21 cellular contexts compared by ENCODE assay signal in genomic region chr1:162644986-162645314, GRCh38. TPM values are rescaled to one million over a fixed set of nuclear protein-coding genes. Genes with fewer than 3 reads are reported as not detected.
DNase-seq lines count a peak whose midpoint lies in the region; ATAC-seq, FAIRE-seq and TF ChIP-seq lines count a peak whose summit lies in the region.
"Had no signal": no experiment of that assay in that cellular context is flagged by ENCODE, and none has a peak within 500 bp of the region (broad histone marks: within the 10 kb centered on the region; RNA-seq: fewer than 3 reads in every experiment).

No MANE protein-coding gene starts in this region.

- no peaks in the 10 kb centered on the region for H3K9me3 ChIP-seq in A549
- no peaks in the 10 kb centered on the region for H3K9me3 ChIP-seq in K562 (replicated peaks; ENCODE audit: control insufficient read depth, insufficient read depth, low read depth, low read length)
- H3K9me3 ChIP-seq: BLaER1 treated with 17β-estradiol and CSF1 and Interleukin-3, amounts not matched to agents 10 nM and 100 nM; Caco-2 had no signal

- peak overlapping the region; percentile 42; the same call in 1 of the 2 replicates for H3K27ac Mint-ChIP-seq in HFFc6
- no peak overlapping the region for H3K27ac Mint-ChIP-seq in natural killer cell treated with Interleukin-12 subunit alpha and Interleukin-12 subunit beta and Interleukin-15 and Interleukin-18, amount 100 ng/mL, for 72 hours
- H3K27ac Mint-ChIP-seq: B cell; CD4-positive, alpha-beta T cell; CD8-positive, alpha-beta T cell had no signal

- POLR2A ChIA-PET in A549 (lab: Yijun Ruan, JAX): no interaction called here
- POLR2A ChIA-PET in K562 (lab: Yijun Ruan, JAX): no interaction called here

- in situ Hi-C loops in K562 (cut with MboI): no loop called here

- no TSS peak for BruUV-seq in K562 (replicated peaks; lab: Mats Ljungman, UMichigan)

- no peaks in the 10 kb centered on the region for H4K20me1 ChIP-seq in K562 (replicated peaks; ENCODE audit: control insufficient read depth, insufficient read depth, low read length)
- H4K20me1 ChIP-seq: BLaER1 treated with 17β-estradiol and CSF1 and Interleukin-3, amounts not matched to agents 10 nM and 100 nM had no signal

- peaks cover 94% of the 10 kb centered on the region for H3K4me1 Mint-ChIP-seq in HFFc6 (ENCODE audit: low read depth)
- no peaks in the 10 kb centered on the region for H3K4me1 Mint-ChIP-seq in natural killer cell treated with Interleukin-12 subunit alpha and Interleukin-12 subunit beta and Interleukin-15 and Interleukin-18, amount 100 ng/mL, for 72 hours (ENCODE audit: low read depth in 2 of 2)
- H3K4me1 Mint-ChIP-seq: B cell had no signal

- 59% methylated on average over 3 of the region's 3 CpGs for WGBS in A549 (ENCODE audit: missing lambda C conversion rate)
- 45% methylated on average over 3 of the region's 3 CpGs for WGBS in K562 (ENCODE audit: insufficient coverage, low coverage, missing lambda C conversion rate)

- TF ChIP-seq EP300 in A549 (IDR thresholded peaks at IDR 0.05): no peak
- no peak for TF ChIP-seq EP300 in K562 (IDR thresholded peaks at IDR 0.05; ENCODE audit: low read length)

- TF ChIP-seq CTCF in A549 (IDR thresholded peaks at IDR 0.05) (no peak), HFFc6 (IDR thresholded peaks at IDR 0.05) (no peak), K562 (IDR thresholded peaks at IDR 0.05 in 2 of 3, conservative IDR thresholded peaks at IDR 0.05 in 1 of 3; ENCODE audit: insufficient read depth in 2 of 3, low read depth in 1 of 3, low read length in 3 of 3) (no peak)

- no peaks in the 10 kb centered on the region for H3K79me2 ChIP-seq in K562 (ENCODE audit: control insufficient read depth, insufficient read depth, low read length)

- no peaks in the 10 kb centered on the region for H3K4me1 ChIP-seq in A549
- H3K4me1 ChIP-seq in K562 (replicated peaks in 1 of 2; ENCODE audit: control insufficient read depth in 2 of 2, insufficient read depth in 2 of 2, low read length in 2 of 2): peaks cover 0 to 16% of the 10 kb centered on the region in 2 experiments; a peak in 2 of 5 replicates
- H3K4me1 ChIP-seq: BLaER1 treated with 17β-estradiol and CSF1 and Interleukin-3, amounts not matched to agents 10 nM and 100 nM; Caco-2 had no signal

- FAIRE-seq in A549 (lab: Jason Lieb, UNC) (no peak), K562 (lab: Jason Lieb, UNC) (no peak)
- FAIRE-seq: D721Med, G401.6, GM12891, GM19239 had no signal

- H3K9me3 Mint-ChIP-seq in HFFc6: no peaks in the 10 kb centered on the region
- H3K9me3 Mint-ChIP-seq in natural killer cell treated with Interleukin-12 subunit alpha and Interleukin-12 subunit beta and Interleukin-15 and Interleukin-18, amount 100 ng/mL, for 72 hours: no peaks in the 10 kb centered on the region
- H3K9me3 Mint-ChIP-seq: CD4-positive, alpha-beta T cell; CD8-positive, alpha-beta T cell had no signal

- H3K4me3 Mint-ChIP-seq in HFFc6: no peak overlapping the region
- no peak overlapping the region for H3K4me3 Mint-ChIP-seq in natural killer cell treated with Interleukin-12 subunit alpha and Interleukin-12 subunit beta and Interleukin-15 and Interleukin-18, amount 100 ng/mL, for 72 hours
- H3K4me3 Mint-ChIP-seq: B cell; CD4-positive, alpha-beta T cell; CD8-positive, alpha-beta T cell had no signal

- ATAC-seq in A549: no peak
- peak; percentile 43 for ATAC-seq in K562
- no peak for ATAC-seq in natural killer cell treated with Interleukin-12 subunit alpha and Interleukin-12 subunit beta and Interleukin-15 and Interleukin-18, amount 100 ng/mL, for 72 hours
- no peak for ATAC-seq in GM18519 (IDR thresholded peaks at IDR 0.05; ENCODE audit: low FRiP score, unreplicated experiment)
- ATAC-seq: CD8-positive, alpha-beta T cell had no signal

- H3K4me2 ChIP-seq in A549 (no peak overlapping the region), K562 (ENCODE audit: insufficient read depth, low read length) (0 out of 2 replicates have a peak overlapping the region, but pooled peaks have one; percentile 9)
- H3K4me2 ChIP-seq: BLaER1 treated with 17β-estradiol and CSF1 and Interleukin-3, amounts not matched to agents 10 nM and 100 nM had no signal

- H3K4me3 ChIP-seq in A549: no peak overlapping the region
- H3K4me3 ChIP-seq in K562: no peak overlapping the region
- H3K4me3 ChIP-seq: BLaER1 treated with 17β-estradiol and CSF1 and Interleukin-3, amounts not matched to agents 10 nM and 100 nM had no signal

- TF ChIP-seq RAD21 in A549 (conservative IDR thresholded peaks at IDR 0.05 in 1 of 2, IDR thresholded peaks at IDR 0.05 in 1 of 2): no peak
- TF ChIP-seq RAD21 in K562 (CRISPR knock-in tag; conservative IDR thresholded peaks at IDR 0.05 in 1 of 2, IDR thresholded peaks at IDR 0.05 in 1 of 2): no peak

- H3K9me1 ChIP-seq in K562 (ENCODE audit: control insufficient read depth, insufficient read depth, low read length): no peaks in the 10 kb centered on the region

- H3K27me3 Mint-ChIP-seq in HFFc6 (ENCODE audit: insufficient read depth): no peaks in the 10 kb centered on the region
- peaks cover 11 to 13% of the 10 kb centered on the region in 2 donors for H3K27me3 Mint-ChIP-seq in natural killer cell treated with Interleukin-12 subunit alpha and Interleukin-12 subunit beta and Interleukin-15 and Interleukin-18, amount 100 ng/mL, for 72 hours

- H3K27ac ChIP-seq in A549: no peak overlapping the region
- no peak overlapping the region for H3K27ac ChIP-seq in K562 (ENCODE audit: extremely low read depth, low read depth, low read length)
- H3K27ac ChIP-seq: BLaER1 treated with 17β-estradiol and CSF1 and Interleukin-3, amounts not matched to agents 10 nM and 100 nM; C4-2B had no signal

- H3K36me3 Mint-ChIP-seq in HFFc6 (ENCODE audit: low read depth): peaks cover 57% of the 10 kb centered on the region
- no peaks in the 10 kb centered on the region for H3K36me3 Mint-ChIP-seq in natural killer cell treated with Interleukin-12 subunit alpha and Interleukin-12 subunit beta and Interleukin-15 and Interleukin-18, amount 100 ng/mL, for 72 hours
- H3K36me3 Mint-ChIP-seq: CD8-positive, alpha-beta T cell had no signal

- TF ChIP-seq POLR2A in A549 (IDR thresholded peaks at IDR 0.05; ENCODE audit: low read length) (no peak), K562 (conservative IDR thresholded peaks at IDR 0.05) (no peak)

- H3K27me3 ChIP-seq in K562 (ENCODE audit: control insufficient read depth in 2 of 2, insufficient read depth in 2 of 2, low read length in 2 of 2): peaks cover 0 to 3% of the 10 kb centered on the region in 2 experiments; a peak in 2 of 5 replicates
- H3K27me3 ChIP-seq: BLaER1 treated with 17β-estradiol and CSF1 and Interleukin-3, amounts not matched to agents 10 nM and 100 nM had no signal

- no peak overlapping the region for H2AFZ ChIP-seq in K562 (ENCODE audit: low read depth, low read length)

- intact Hi-C loops in K562 (cut with micrococcal nuclease): no loop called here

- H3K9ac ChIP-seq in K562 (ENCODE audit: insufficient read depth in 1 of 2, low read depth in 2 of 2, low read length in 2 of 2): no peak overlapping the region
- H3K9ac ChIP-seq: BLaER1 treated with 17β-estradiol and CSF1 and Interleukin-3, amounts not matched to agents 10 nM and 100 nM had no signal

- DNase-seq in A549 (ENCODE audit: low read depth in 1 of 2, low spot score in 1 of 2) (no peak), HFFc6 (no peak), K562 (ENCODE audit: extremely low read depth in 1 of 4, low spot score in 3 of 4) (no peak), activated gamma-delta T cell treated with Interleukin-2 at 50 U/mL for 16 hours (no peak)
- DNase-seq in natural killer cell treated with Interleukin-12 subunit alpha and Interleukin-12 subunit beta and Interleukin-15 and Interleukin-18, amount 100 ng/mL, for 72 hours (ENCODE audit: low spot score): no peak
- DNase-seq: 8988T; AML-193; Caco-2; Calu3; CD4-positive, alpha-beta T cell; CD8-positive, alpha-beta T cell; DMS79 treated with DMSO at 0.1 percent for 48 hours; GF-D8 had no signal

- H3K36me3 ChIP-seq in K562 (ENCODE audit: control insufficient read depth, insufficient read depth, low read length): no peaks in the 10 kb centered on the region
- H3K36me3 ChIP-seq: BLaER1 treated with 17β-estradiol and CSF1 and Interleukin-3, amounts not matched to agents 10 nM and 100 nM had no signal

- CTCF ChIA-PET in A549 (lab: Yijun Ruan, JAX): interaction anchor here (1.2 kb wide), 1 partner anchor 32 kb away, joined by 3 read pairs; no protein-coding TSS in a partner anchor
- CTCF ChIA-PET in K562 (lab: Yijun Ruan, JAX; ENCODE audit: low intra/inter-chr PET ratio): interaction anchor here (0.6 kb wide), 1 partner anchor 295 kb away, joined by 4 read pairs; no protein-coding TSS in a partner anchor

RNA-seq across cellular contexts. Expression of gene DDR2, which starts 12.7 kb away (rescaled TPM):
- polyA plus RNA-seq in A549 (2011; rRNA removed) (0.46 and 0.49 TPM in 2 replicates), A549 (2017; fragmentation: RNase III; extraction: RNeasy Plus Mini Kit Qiagen cat#74134 plus additional on column Dnase treatment) (0.12 to 0.14 TPM (median 0.14 TPM) in 3 replicates), K562 (2011; rRNA removed) (0.75 and 1.4 TPM in 2 replicates), K562 (2014; fragmentation: Illumina TruSeq; extraction: Trizol) (1.1 and 1.5 TPM in 2 replicates), K562 (2014; fragmentation: Nextera tagmentation; extraction: Ambion mirVana) (under 1 TPM; 0.36 to 0.51 TPM), K562 (2014; rRNA removed) (0.57 and 0.89 TPM in 2 replicates)
- 0.09 and 0.12 TPM in 2 replicates for polyA plus RNA-seq in A549 (2012; cell fraction: cytosol; rRNA removed)
- polyA plus RNA-seq in A549 (2012; cell fraction: nucleus; rRNA removed): 0.20 and 0.29 TPM in 2 replicates
- polyA minus RNA-seq in A549 (2011; rRNA and poly(A)+ RNA removed): 0.58 and 1.4 TPM in 2 replicates
- total RNA-seq in HFFc6 (2021; fragmentation: NEBNext Ultra II Directional; extraction: Animal tissue kit (Norgen Biotek cat#: 25700)): 100 to 1,000 TPM; 154 to 218 (median 187) TPM
- total RNA-seq in K562 (2011; cell fraction: chromatin; rRNA removed; ENCODE audit: low replicate concordance): 5.5 and 7.1 TPM in 2 replicates
- total RNA-seq in K562 (2011; cell fraction: nucleolus; rRNA removed): 1.5 and 3.0 TPM in 2 replicates
- total RNA-seq in K562 (2011; cell fraction: nucleoplasm; rRNA removed): 1.4 and 3.7 TPM in 2 replicates
- total RNA-seq in K562 (2014; rRNA removed) (0.69 and 2.0 TPM in 2 replicates), K562 (2014; rRNA removed; fragmentation: Illumina TruSeq; extraction: Trizol) (1.3 and 2.2 TPM in 2 replicates), K562 (2015; rRNA removed; fragmentation: Illumina TruSeq; extraction: Trizol) (1.2 and 1.3 TPM in 2 replicates), K562 (2021) (1.6 and 1.7 TPM in 2 replicates)
- polyA plus RNA-seq in K562 (2011; cell fraction: cytosol; rRNA removed): 0.39 and 1.5 TPM in 2 replicates
- 6.2 and 7.1 TPM in 2 replicates for polyA plus RNA-seq in K562 (2011; cell fraction: nucleus; rRNA removed)
- 1.0 and 2.3 TPM in 2 replicates for polyA plus RNA-seq in K562 (2012)
- 3.4 and 3.5 TPM in 2 replicates for polyA minus RNA-seq in K562 (2011; rRNA and poly(A)+ RNA removed)
- polyA minus RNA-seq in K562 (2011; cell fraction: cytosol; rRNA and poly(A)+ RNA removed): 0.57 and 1.3 TPM in 2 replicates
- polyA minus RNA-seq in K562 (2011; cell fraction: nucleus; rRNA and poly(A)+ RNA removed): 3.8 and 6.6 TPM in 2 replicates
- total RNA-seq in natural killer cell treated with Interleukin-12 subunit alpha and Interleukin-12 subunit beta and Interleukin-15 and Interleukin-18, amount 100 ng/mL, for 72 hours: 1 to 10 TPM in 1 of 2 donors, under 1 TPM in 1; 0.57 to 2.3 TPM

Comparison
In these comparisons a context has a peak if more than half of its experiments do, and no peak if none do; other contexts are left out.
1. RNA of gene DDR2, which starts 12.7 kb away (total RNA-seq): 154 to 218 TPM in HFFc6; 0.57 to 2.3 TPM in natural killer cell treated with Interleukin-12 subunit alpha and Interleukin-12 subunit beta and Interleukin-15 and Interleukin-18, amount 100 ng/mL, for 72 hours and 0.69 to 7.1 TPM in K562; every median in the first group is over 10 times any median in the second.
2. Of the 35 proteins assayed by ChIP-seq in both K562 and A549: peak only in K562: none; only in A549: none; in both: MAFK; in neither: 34.